Comparison of ENCODE assay signal across 13 cellular contexts in genomic region chr12:10098762-10099161, GRCh38. TPM values are rescaled to one million over a fixed set of nuclear protein-coding genes. Genes with fewer than 3 reads are reported as not detected.
A peak's percentile ranks its signal among the peaks of the same experiment; 100 is the strongest.
DNase-seq lines count a peak whose midpoint lies in the region; ATAC-seq, FAIRE-seq and TF ChIP-seq lines count a peak whose summit lies in the region.
"Had no signal": no experiment of that assay in that cellular context is flagged by ENCODE, and none has a peak within 500 bp of the region (broad histone marks: within the 10 kb centered on the region; RNA-seq: fewer than 3 reads in every experiment).

Gene CLEC1A (minus strand): TSS chr12:10098985. CDS start chr12:10098922, 63 bp downstream.

- no peak within 1 kb of the TSS for H2BK12ac ChIP-seq in H9 (ENCODE audit: insufficient read length, low read depth, low read length)

- H2AK5ac ChIP-seq in H9 (ENCODE audit: insufficient read length, low read length), result no peak within 1 kb of the TSS

- H3K9me3 ChIP-seq in H9 (ENCODE audit: control insufficient read depth, low read depth, low read length), result no peaks in the 10 kb centered on the region
- no peaks in the 10 kb centered on the region for H3K9me3 ChIP-seq in kidney (ENCODE audit: control insufficient read depth in 1 of 2, low read length in 2 of 2)
- peaks cover 0 to 6% (median 0%) of the 10 kb centered on the region in 8 donors for H3K9me3 ChIP-seq in spleen

- H3K4me1 ChIP-seq in H9 (ENCODE audit: insufficient read depth, low read length) (no peaks in the 10 kb centered on the region), kidney (ENCODE audit: control insufficient read depth in 1 of 2, insufficient read depth in 1 of 2, low read depth in 1 of 2, low read length in 2 of 2) (peaks cover 6% of the 10 kb centered on the region in 2 donors), spleen (peaks cover 0 to 27% (median 6%) of the 10 kb centered on the region in 6 donors)

- H3K9me3 Mint-ChIP-seq in H9, result peaks cover 5% of the 10 kb centered on the region in 2 experiments
- H3K9me3 Mint-ChIP-seq: activated naive CD4-positive, alpha-beta T cell treated with anti-CD3 and anti-CD28 coated beads for 36 hours had no signal

- H3K4me3 ChIP-seq in kidney (ENCODE audit: low read length in 2 of 2), result peak within 1 kb of the TSS; percentile 42 to 51
- peak within 1 kb of the TSS in 7 of 8 donors; percentile 2 to 58 (median 17) for H3K4me3 ChIP-seq in spleen

- H3K36me3 Mint-ChIP-seq in H9 (ENCODE audit: insufficient read depth in 1 of 3, low read depth in 3 of 3), result peaks cover 0 to 4% (median 0%) of the 10 kb centered on the region in 3 experiments; a peak in 3 of 7 replicates

- no peak within 1 kb of the TSS for H4K5ac ChIP-seq in H9 (ENCODE audit: insufficient read length, low read depth, low read length)

- H3K4me3 Mint-ChIP-seq in H9, result no peak within 1 kb of the TSS
- H3K4me3 Mint-ChIP-seq: activated CD4-positive, alpha-beta T cell treated with anti-CD3 and anti-CD28 coated beads for 36 hours; activated naive CD4-positive, alpha-beta T cell treated with anti-CD3 and anti-CD28 coated beads for 36 hours; CD4-positive, alpha-beta T cell had no signal

- H2BK5ac ChIP-seq in H9 (ENCODE audit: insufficient read length, low read length), result no peak within 1 kb of the TSS

- H3K18ac ChIP-seq in H9 (ENCODE audit: insufficient read length, low read depth, low read length), result no peak within 1 kb of the TSS

- H3K56ac ChIP-seq in H9 (ENCODE audit: insufficient read length, low read depth, low read length), result no peak within 1 kb of the TSS

- no peak within 1 kb of the TSS for H3T11ph ChIP-seq in H9 (ENCODE audit: low read length)

- H2BK15ac ChIP-seq in H9 (ENCODE audit: low read depth, low read length), result no peak within 1 kb of the TSS

- no peaks in the 10 kb centered on the region for H3K79me1 ChIP-seq in H9 (ENCODE audit: insufficient read depth, low read depth, low read length, poor library complexity, severe bottlenecking)

- H3K9ac ChIP-seq in H9 (ENCODE audit: extremely low read depth, insufficient read length, low read length), result no peak within 1 kb of the TSS
- H3K9ac ChIP-seq in kidney (ENCODE audit: low read length in 2 of 2), result peak within 1 kb of the TSS; percentile 0 to 67

- H3K4me2 ChIP-seq in H9 (ENCODE audit: insufficient read depth, insufficient read length, low read length), result no peak within 1 kb of the TSS

- H3K27ac ChIP-seq in H9 (ENCODE audit: insufficient read length, low read depth, low read length) (no peak within 1 kb of the TSS), kidney (ENCODE audit: low read depth in 2 of 2, low read length in 2 of 2) (peak within 1 kb of the TSS; percentile 49 to 72), spleen (peak within 1 kb of the TSS in 7 of 8 donors; percentile 53 to 74 (median 73))

- TF ChIP-seq POLR2A in spleen (IDR thresholded peaks at IDR 0.05), result no peak

- H4K8ac ChIP-seq in H9 (replicated peaks; ENCODE audit: insufficient read length, low read depth, low read length), result no peak within 1 kb of the TSS

- no peak within 1 kb of the TSS for H2AFZ ChIP-seq in H9 (ENCODE audit: low read length)

- peaks cover 10 to 12% of the 10 kb centered on the region in 2 experiments for H3K4me1 Mint-ChIP-seq in H9
- H3K4me1 Mint-ChIP-seq: activated CD4-positive, alpha-beta T cell treated with anti-CD3 and anti-CD28 coated beads for 36 hours had no signal

- H3K27me3 ChIP-seq in H9 (ENCODE audit: insufficient read depth, low read length) (no peaks in the 10 kb centered on the region), spleen (replicated peaks in 1 of 7) (peaks cover 0 to 4% (median 0%) of the 10 kb centered on the region in 7 donors)
- H3K27me3 ChIP-seq: dorsolateral prefrontal cortex had no signal

- no peaks in the 10 kb centered on the region for H4K20me1 ChIP-seq in H9 (ENCODE audit: control insufficient read depth, insufficient read depth, insufficient read length)

- WGBS in H9 (ENCODE audit: extremely low coverage, insufficient read length, low lambda C conversion rate), result no CpG with 5 or more reads among the region's 9 CpGs
- WGBS in spleen, 5 donors, result 57 to 83% (median 76%) methylated on average over 5 to 9 of the region's 9 CpGs

- H2BK20ac ChIP-seq in H9 (ENCODE audit: low read depth, low read length, poor library complexity, severe bottlenecking), result no peak within 1 kb of the TSS

- TF ChIP-seq CTCF in H9 (conservative IDR thresholded peaks at IDR 0.05) (no peak), kidney (IDR thresholded peaks at IDR 0.05; ENCODE audit: borderline replicate concordance, extremely low read depth, insufficient read depth) (no peak), spleen (IDR thresholded peaks at IDR 0.05 in 8 of 11, conservative IDR thresholded peaks at IDR 0.05 in 3 of 11) (no peak)

- no peaks in the 10 kb centered on the region for H3K36me3 ChIP-seq in kidney (ENCODE audit: control insufficient read depth in 1 of 2, insufficient read depth in 2 of 2, low read length in 2 of 2)
- no peaks in the 10 kb centered on the region for H3K36me3 ChIP-seq in spleen

- H3K4ac ChIP-seq in H9 (ENCODE audit: low read depth, low read length), result no peak within 1 kb of the TSS

- intact Hi-C loops in kidney (cut with DNase I), result no loop called here
- intact Hi-C loops in spleen (cut with DNase I; ENCODE audit: low total_unique reads), result no loop called here

- no peaks in the 10 kb centered on the region for H3K23me2 ChIP-seq in H9 (ENCODE audit: insufficient read length, low read depth, low read length, poor library complexity, severe bottlenecking)

- H2BK120ac ChIP-seq in H9 (ENCODE audit: low read depth, low read length, poor library complexity, severe bottlenecking), result no peak within 1 kb of the TSS

- no peak within 1 kb of the TSS for H4K91ac ChIP-seq in H9 (ENCODE audit: insufficient read length, low read depth, low read length)

- no peak within 1 kb of the TSS for H3K23ac ChIP-seq in H9 (ENCODE audit: insufficient read length, low read depth, low read length)

- no peaks in the 10 kb centered on the region for H3K27me3 Mint-ChIP-seq in H9 (ENCODE audit: low read depth)

- no peaks in the 10 kb centered on the region for H3K79me2 ChIP-seq in H9 (ENCODE audit: insufficient read depth, low read length)

- H3K14ac ChIP-seq in H9 (ENCODE audit: insufficient read depth, low read length), result no peak within 1 kb of the TSS

- H3K27ac Mint-ChIP-seq in H9, result peak within 1 kb of the TSS in 1 of 3 experiments; percentile 50; a peak in 2 of 7 replicates
- H3K27ac Mint-ChIP-seq: activated CD4-positive, alpha-beta T cell treated with anti-CD3 and anti-CD28 coated beads for 36 hours; activated naive CD4-positive, alpha-beta T cell treated with anti-CD3 and anti-CD28 coated beads for 36 hours; CD4-positive, alpha-beta T cell had no signal

- no peak for FAIRE-seq in kidney (lab: Jason Lieb, UNC)

- DNase-seq in H9, result peak; percentile 76
- DNase-seq in ecto neural progenitor cell (ENCODE audit: low spot score), result peak; percentile 78
- DNase-seq in kidney, result peak; percentile 55
- no peak for DNase-seq in spleen
- DNase-seq in inferior parietal cortex (ENCODE audit: extremely low spot score), result no peak
- no peak for DNase-seq in activated effector memory CD4-positive, alpha-beta T cell treated with Interleukin-2 at 50 U/mL for 16 hours
- no peak for DNase-seq in NK-92 (lab: John Stamatoyannopoulos, UW; ENCODE audit: unreplicated experiment)
- DNase-seq: activated CD4-positive, alpha-beta T cell treated with anti-CD3 and anti-CD28 coated beads for 36 hours; activated naive CD4-positive, alpha-beta T cell treated with anti-CD3 and anti-CD28 coated beads for 36 hours; CD4-positive, alpha-beta T cell; dorsolateral prefrontal cortex; stimulated activated CD4-positive, alpha-beta T cell treated with anti-CD3 and anti-CD28 coated beads, Interleukin-2, amount 100 ng/mL, for 48 hours had no signal

- ATAC-seq in HG02970 (IDR thresholded peaks at IDR 0.05; ENCODE audit: low FRiP score, unreplicated experiment), result no peak
- ATAC-seq: activated CD4-positive, alpha-beta T cell treated with anti-CD3 and anti-CD28 coated beads for 36 hours had no signal

RNA-seq across cellular contexts. Expression of gene CLEC1A, which starts in this region (rescaled TPM):
- total RNA-seq in H9 (2021), result not detected in 2 replicates
- total RNA-seq in kidney, result 6.3 TPM
- 5.3 TPM for polyA plus RNA-seq in kidney (ENCODE audit: insufficient read depth, low read depth, low replicate concordance)
- 10 to 100 TPM in 1 of 7 donors, 1 to 10 TPM in 6; 6.0 to 12.4 (median 7.7) TPM for total RNA-seq in spleen
- 1 to 10 TPM; 1.5 to 4.2 (median 2.4) TPM for polyA plus RNA-seq in spleen
- total RNA-seq: activated CD4-positive, alpha-beta T cell treated with anti-CD3 and anti-CD28 coated beads for 36 hours; activated naive CD4-positive, alpha-beta T cell treated with anti-CD3 and anti-CD28 coated beads for 36 hours; CD4-positive, alpha-beta T cell had no signal

Comparison
In these comparisons a context has a peak if more than half of its experiments do, and no peak if none do; other contexts are left out.
1. Peak in DNase-seq in H9; RNA of the gene not detected or under 1 TPM.
2. DNase-seq: peak in ecto neural progenitor cell (single experiment) and kidney (single experiment); none in spleen (single experiment), inferior parietal cortex (single experiment), activated effector memory CD4-positive, alpha-beta T cell treated with Interleukin-2 at 50 U/mL for 16 hours (single experiment) and NK-92 (single experiment).